2 cellular contexts compared by ENCODE assay signal in the genomic region with DNA sequence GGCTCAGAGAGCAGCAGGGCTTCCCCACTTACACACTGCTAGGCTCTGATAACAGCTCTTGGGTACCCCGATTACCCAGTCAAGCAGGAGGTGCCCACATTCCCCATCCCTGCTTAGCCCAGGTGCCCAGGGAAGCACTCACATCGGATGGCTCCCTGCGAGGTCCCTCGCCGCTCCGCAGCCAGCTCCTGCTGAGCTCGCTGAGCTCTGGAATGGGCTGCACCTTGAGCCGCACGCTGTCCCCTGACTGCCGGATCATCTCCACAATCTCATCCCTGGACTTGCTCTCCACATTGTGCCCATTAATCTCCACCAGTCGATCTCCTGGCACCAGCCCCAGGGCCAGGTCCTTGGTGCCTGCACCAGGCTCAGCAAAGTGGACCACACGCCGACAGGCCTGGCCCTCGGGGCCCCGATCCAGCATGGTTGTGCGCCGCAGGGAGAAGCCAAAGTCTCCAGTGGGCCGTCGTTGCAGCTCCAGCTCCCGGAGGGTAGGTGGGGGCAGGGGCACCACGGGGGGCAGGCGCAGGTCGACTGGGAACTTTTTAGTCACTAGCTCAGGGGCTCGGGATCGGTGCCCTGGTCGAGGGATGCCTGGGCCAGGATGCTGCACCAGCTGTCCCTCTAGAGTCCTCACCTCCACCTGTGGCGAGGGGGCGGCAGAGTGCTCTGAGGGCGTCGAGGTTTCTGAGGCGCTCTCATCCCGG.
TF ChIP-seq lines count a peak whose summit lies in the region.

No MANE protein-coding gene starts in this region.

TF ChIP-seq in K562, 482 proteins besides CTCF, POLR2A, EP300 and RAD21:
- TF ChIP-seq SRSF1 (IDR thresholded peaks at IDR 0.05; ENCODE audit: low read depth, low read length) (no peak), ZNF699 (CRISPR knock-in tag; IDR thresholded peaks at IDR 0.05; ENCODE audit: insufficient replicate concordance) (no peak), ZKSCAN8 (CRISPR knock-in tag; IDR thresholded peaks at IDR 0.05) (no peak)
- TF ChIP-seq, protein P1, sequence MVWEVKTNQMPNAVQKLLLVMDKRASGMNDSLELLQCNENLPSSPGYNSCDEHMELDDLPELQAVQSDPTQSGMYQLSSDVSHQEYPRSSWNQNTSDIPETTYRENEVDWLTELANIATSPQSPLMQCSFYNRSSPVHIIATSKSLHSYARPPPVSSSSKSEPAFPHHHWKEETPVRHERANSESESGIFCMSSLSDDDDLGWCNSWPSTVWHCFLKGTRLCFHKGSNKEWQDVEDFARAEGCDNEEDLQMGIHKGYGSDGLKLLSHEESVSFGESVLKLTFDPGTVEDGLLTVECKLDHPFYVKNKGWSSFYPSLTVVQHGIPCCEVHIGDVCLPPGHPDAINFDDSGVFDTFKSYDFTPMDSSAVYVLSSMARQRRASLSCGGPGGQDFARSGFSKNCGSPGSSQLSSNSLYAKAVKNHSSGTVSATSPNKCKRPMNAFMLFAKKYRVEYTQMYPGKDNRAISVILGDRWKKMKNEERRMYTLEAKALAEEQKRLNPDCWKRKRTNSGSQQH (CRISPR knock-in tag; IDR thresholded peaks at IDR 0.05), result no peak

TF ChIP-seq in liver, 16 proteins besides CTCF, POLR2A, EP300 and RAD21:
- TF ChIP-seq SP1 (IDR thresholded peaks at IDR 0.05) (no peak), HNF4A (conservative IDR thresholded peaks at IDR 0.05) (no peak), TAF1 (conservative IDR thresholded peaks at IDR 0.05) (no peak), FOXA1 (IDR thresholded peaks at IDR 0.05) (no peak), JUND (IDR thresholded peaks at IDR 0.05) (no peak), HNF4G (IDR thresholded peaks at IDR 0.05) (no peak), GABPA (IDR thresholded peaks at IDR 0.05 in 1 of 2, conservative IDR thresholded peaks at IDR 0.05 in 1 of 2) (no peak), EGR1 (IDR thresholded peaks at IDR 0.05; ENCODE audit: low read depth in 2 of 2) (no peak), FOXA2 (IDR thresholded peaks at IDR 0.05) (no peak), NR2F2 (IDR thresholded peaks at IDR 0.05) (no peak), RXRA (IDR thresholded peaks at IDR 0.05) (no peak), YY1 (IDR thresholded peaks at IDR 0.05) (no peak)
- TF ChIP-seq, protein P2, sequence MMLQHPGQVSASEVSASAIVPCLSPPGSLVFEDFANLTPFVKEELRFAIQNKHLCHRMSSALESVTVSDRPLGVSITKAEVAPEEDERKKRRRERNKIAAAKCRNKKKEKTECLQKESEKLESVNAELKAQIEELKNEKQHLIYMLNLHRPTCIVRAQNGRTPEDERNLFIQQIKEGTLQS (IDR thresholded peaks at IDR 0.05), result no peak
- TF ChIP-seq, protein P3, sequence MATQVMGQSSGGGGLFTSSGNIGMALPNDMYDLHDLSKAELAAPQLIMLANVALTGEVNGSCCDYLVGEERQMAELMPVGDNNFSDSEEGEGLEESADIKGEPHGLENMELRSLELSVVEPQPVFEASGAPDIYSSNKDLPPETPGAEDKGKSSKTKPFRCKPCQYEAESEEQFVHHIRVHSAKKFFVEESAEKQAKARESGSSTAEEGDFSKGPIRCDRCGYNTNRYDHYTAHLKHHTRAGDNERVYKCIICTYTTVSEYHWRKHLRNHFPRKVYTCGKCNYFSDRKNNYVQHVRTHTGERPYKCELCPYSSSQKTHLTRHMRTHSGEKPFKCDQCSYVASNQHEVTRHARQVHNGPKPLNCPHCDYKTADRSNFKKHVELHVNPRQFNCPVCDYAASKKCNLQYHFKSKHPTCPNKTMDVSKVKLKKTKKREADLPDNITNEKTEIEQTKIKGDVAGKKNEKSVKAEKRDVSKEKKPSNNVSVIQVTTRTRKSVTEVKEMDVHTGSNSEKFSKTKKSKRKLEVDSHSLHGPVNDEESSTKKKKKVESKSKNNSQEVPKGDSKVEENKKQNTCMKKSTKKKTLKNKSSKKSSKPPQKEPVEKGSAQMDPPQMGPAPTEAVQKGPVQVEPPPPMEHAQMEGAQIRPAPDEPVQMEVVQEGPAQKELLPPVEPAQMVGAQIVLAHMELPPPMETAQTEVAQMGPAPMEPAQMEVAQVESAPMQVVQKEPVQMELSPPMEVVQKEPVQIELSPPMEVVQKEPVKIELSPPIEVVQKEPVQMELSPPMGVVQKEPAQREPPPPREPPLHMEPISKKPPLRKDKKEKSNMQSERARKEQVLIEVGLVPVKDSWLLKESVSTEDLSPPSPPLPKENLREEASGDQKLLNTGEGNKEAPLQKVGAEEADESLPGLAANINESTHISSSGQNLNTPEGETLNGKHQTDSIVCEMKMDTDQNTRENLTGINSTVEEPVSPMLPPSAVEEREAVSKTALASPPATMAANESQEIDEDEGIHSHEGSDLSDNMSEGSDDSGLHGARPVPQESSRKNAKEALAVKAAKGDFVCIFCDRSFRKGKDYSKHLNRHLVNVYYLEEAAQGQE (IDR thresholded peaks at IDR 0.05), result no peak
- TF ChIP-seq, protein P4, sequence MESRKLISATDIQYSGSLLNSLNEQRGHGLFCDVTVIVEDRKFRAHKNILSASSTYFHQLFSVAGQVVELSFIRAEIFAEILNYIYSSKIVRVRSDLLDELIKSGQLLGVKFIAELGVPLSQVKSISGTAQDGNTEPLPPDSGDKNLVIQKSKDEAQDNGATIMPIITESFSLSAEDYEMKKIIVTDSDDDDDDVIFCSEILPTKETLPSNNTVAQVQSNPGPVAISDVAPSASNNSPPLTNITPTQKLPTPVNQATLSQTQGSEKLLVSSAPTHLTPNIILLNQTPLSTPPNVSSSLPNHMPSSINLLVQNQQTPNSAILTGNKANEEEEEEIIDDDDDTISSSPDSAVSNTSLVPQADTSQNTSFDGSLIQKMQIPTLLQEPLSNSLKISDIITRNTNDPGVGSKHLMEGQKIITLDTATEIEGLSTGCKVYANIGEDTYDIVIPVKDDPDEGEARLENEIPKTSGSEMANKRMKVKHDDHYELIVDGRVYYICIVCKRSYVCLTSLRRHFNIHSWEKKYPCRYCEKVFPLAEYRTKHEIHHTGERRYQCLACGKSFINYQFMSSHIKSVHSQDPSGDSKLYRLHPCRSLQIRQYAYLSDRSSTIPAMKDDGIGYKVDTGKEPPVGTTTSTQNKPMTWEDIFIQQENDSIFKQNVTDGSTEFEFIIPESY (IDR thresholded peaks at IDR 0.05), result no peak
- TF ChIP-seq, protein P5, sequence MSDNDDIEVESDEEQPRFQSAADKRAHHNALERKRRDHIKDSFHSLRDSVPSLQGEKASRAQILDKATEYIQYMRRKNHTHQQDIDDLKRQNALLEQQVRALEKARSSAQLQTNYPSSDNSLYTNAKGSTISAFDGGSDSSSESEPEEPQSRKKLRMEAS (IDR thresholded peaks at IDR 0.05), result no peak
